In the genomic region with DNA sequence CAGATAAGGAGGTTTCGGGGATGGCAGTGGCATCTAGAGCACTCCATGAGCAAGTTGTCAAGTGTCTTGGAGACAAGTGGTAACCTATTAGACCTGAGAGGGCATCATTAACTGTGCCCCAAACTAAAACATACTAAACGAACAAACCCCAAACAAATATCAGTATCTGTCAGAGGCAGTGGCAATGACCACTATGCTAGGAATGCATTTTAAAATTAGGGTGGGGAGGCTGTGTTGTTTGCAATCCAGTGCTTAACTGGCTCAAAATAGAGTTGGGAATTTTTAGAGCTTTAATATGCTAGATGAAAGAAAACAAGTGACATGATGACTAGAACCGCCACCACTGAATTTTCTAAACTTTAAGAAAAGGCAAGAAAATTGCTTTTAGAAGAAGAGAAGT, we compare ENCODE assay signal across 24 cellular contexts.
"Had no signal": no experiment of that assay in that cellular context is flagged by ENCODE, and none has a peak within 500 bp of the region (broad histone marks: within the 10 kb centered on the region; RNA-seq: fewer than 3 reads in every experiment).

No MANE protein-coding gene starts in this region.

- H3K27ac ChIP-seq: breast epithelium, right lobe of liver had no signal

- H3K4me3 ChIP-seq: breast epithelium, heart left ventricle, lung, right lobe of liver, skin epidermis, upper lobe of left lung had no signal

- ATAC-seq: heart left ventricle; left lobe of liver; right lobe of liver; stimulated activated naive CD8-positive, alpha-beta T cell treated with anti-CD3 and anti-CD28 coated beads, Interleukin-15, Interleukin-2, amounts not matched to agents 100 U/mL and 50 U/mL, for 24 hours had no signal

- H3K36me3 ChIP-seq: breast epithelium, heart left ventricle, right lobe of liver, upper lobe of left lung had no signal

- H3K27me3 ChIP-seq: breast epithelium, heart left ventricle, right lobe of liver, upper lobe of left lung had no signal

- H3K9me3 ChIP-seq: right lobe of liver, upper lobe of left lung had no signal

- DNase-seq: activated CD4-positive, alpha-beta memory T cell treated with anti-CD3 and anti-CD28 coated beads for 36 hours; activated CD4-positive, alpha-beta T cell treated with anti-CD3 and anti-CD28 coated beads, Interleukin-2, amount 10 ng/mL, durations not matched to agents 24 days and 14 days; activated CD4-positive, CD25-positive, alpha-beta regulatory T cell treated with anti-CD3 and anti-CD28 coated beads, Interleukin-2, amount 50 U/mL, for 72 hours; activated CD8-positive, alpha-beta memory T cell treated with anti-CD3 and anti-CD28 coated beads, Interleukin-2, amount 50 U/mL, for 48 hours; activated gamma-delta T cell treated with Interleukin-2 at 50 U/mL for 16 hours; activated naive CD4-positive, alpha-beta T cell treated with anti-CD3 and anti-CD28 coated beads, Interleukin-2, amount 50 U/mL, for 16 hours; activated T-cell treated with anti-CD3 and anti-CD28 coated beads, Interleukin-2, amount 50 U/mL, for 24 hours; amygdala; central memory CD4-positive, alpha-beta T cell; effector CD8-positive, alpha-beta T cell; foreskin fibroblast; heart left ventricle; mesendoderm; posterior cingulate gyrus; right lobe of liver; stimulated activated CD4-positive, alpha-beta T cell treated with anti-CD3 and anti-CD28 coated beads, Interleukin-12 subunit alpha, Interleukin-12 subunit beta, amount 100 ng/mL, for 4 hours; stimulated activated CD4-positive, alpha-beta T cell treated with anti-CD3 and anti-CD28 coated beads, Interleukin-4, amount 100 ng/mL, for 1 hour; stimulated activated naive CD8-positive, alpha-beta T cell treated with anti-CD3 and anti-CD28 coated beads, Interleukin-15, Interleukin-2, amounts not matched to agents 100 U/mL and 50 U/mL, for 24 hours; T-helper 2 cell; upper lobe of left lung had no signal
